8 cellular contexts compared by ENCODE assay signal in genomic region chr6:116280960-116281316, GRCh38. TPM values are rescaled to one million over a fixed set of nuclear protein-coding genes. Genes with fewer than 3 reads are reported as not detected.
DNase-seq lines count a peak whose midpoint lies in the region; ATAC-seq, FAIRE-seq and TF ChIP-seq lines count a peak whose summit lies in the region.
"Had no signal": no experiment of that assay in that cellular context is flagged by ENCODE, and none has a peak within 500 bp of the region (broad histone marks: within the 10 kb centered on the region; RNA-seq: fewer than 3 reads in every experiment).

No MANE protein-coding gene starts in this region.

- no peak for TF ChIP-seq EP300 in gastroesophageal sphincter (IDR thresholded peaks at IDR 0.05)

- H3K9me3 Mint-ChIP-seq in HFFc6, result peaks cover 3% of the 10 kb centered on the region; the same call in 1 of the 2 replicates

- peaks cover 38% of the 10 kb centered on the region for H3K79me2 ChIP-seq in smooth muscle cell (ENCODE audit: low read depth)

- peak overlapping the region; percentile 100 for H3K27ac Mint-ChIP-seq in HFFc6

- H3K36me3 Mint-ChIP-seq in HFFc6 (ENCODE audit: low read depth), result peaks cover 39% of the 10 kb centered on the region

- peak overlapping the region; percentile 96 for H3K27ac ChIP-seq in VCaP
- peak overlapping the region in 3 of 4 donors; percentile 98 to 100 (median 99) for H3K27ac ChIP-seq in gastroesophageal sphincter
- H3K27ac ChIP-seq in smooth muscle cell (ENCODE audit: low read depth), result no peak overlapping the region
- H3K27ac ChIP-seq in small intestine (ENCODE audit: low read depth in 1 of 2, low read length in 1 of 2), result no peak overlapping the region

- no peaks in the 10 kb centered on the region for H3F3A ChIP-seq in smooth muscle cell (ENCODE audit: low read depth)

- 85 to 89% methylated on average over 5 of the region's 5 CpGs for WGBS in gastroesophageal sphincter (ENCODE audit: low coverage in 1 of 2), 2 donors
- 95% methylated on average over 5 of the region's 5 CpGs for WGBS in smooth muscle cell (ENCODE audit: low lambda C conversion rate)
- 87 to 94% (median 94%) methylated on average over 5 of the region's 5 CpGs for WGBS in small intestine, 3 donors

- peak overlapping the region; percentile 94 for H3K4me3 Mint-ChIP-seq in HFFc6

- no peak for FAIRE-seq in small intestine (lab: Jason Lieb, UNC)
- FAIRE-seq: colon had no signal

- H2AFZ ChIP-seq in smooth muscle cell (ENCODE audit: low read depth), result no peak overlapping the region

- DNase-seq in HFFc6 (no peak), smooth muscle cell (lab: John Stamatoyannopoulos, UW; ENCODE audit: unreplicated experiment) (no peak), small intestine (no peak)

- no peak for TF ChIP-seq CTCF in HFFc6 (IDR thresholded peaks at IDR 0.05)
- no peak for TF ChIP-seq CTCF in VCaP (conservative IDR thresholded peaks at IDR 0.05)
- TF ChIP-seq CTCF in gastroesophageal sphincter (IDR thresholded peaks at IDR 0.05), result no peak
- no peak for TF ChIP-seq CTCF in smooth muscle cell (IDR thresholded peaks at IDR 0.05; ENCODE audit: borderline replicate concordance, insufficient read depth, poor library complexity, severe bottlenecking)

- peak overlapping the region; percentile 85 for H3K4me2 ChIP-seq in smooth muscle cell

- ATAC-seq in gastroesophageal sphincter, result no peak
- ATAC-seq in GM19328 (IDR thresholded peaks at IDR 0.05; ENCODE audit: unreplicated experiment), result no peak
- ATAC-seq in HG03342 (IDR thresholded peaks at IDR 0.05; ENCODE audit: unreplicated experiment), result no peak

- H3K36me3 ChIP-seq in gastroesophageal sphincter (no peaks in the 10 kb centered on the region), smooth muscle cell (ENCODE audit: low read depth) (no peaks in the 10 kb centered on the region), small intestine (ENCODE audit: control insufficient read depth in 2 of 2, insufficient read depth in 2 of 2, low read length in 2 of 2) (no peaks in the 10 kb centered on the region)

- no peaks in the 10 kb centered on the region for H3K27me3 ChIP-seq in gastroesophageal sphincter
- H3K27me3 ChIP-seq in smooth muscle cell (ENCODE audit: low read depth), result no peaks in the 10 kb centered on the region
- H3K27me3 ChIP-seq in small intestine (ENCODE audit: control insufficient read depth in 2 of 2, insufficient read depth in 2 of 2, low read length in 2 of 2), result no peaks in the 10 kb centered on the region

- H3K4me3 ChIP-seq in gastroesophageal sphincter, result no peak overlapping the region
- peak overlapping the region; percentile 97 for H3K4me3 ChIP-seq in smooth muscle cell
- H3K4me3 ChIP-seq in small intestine (ENCODE audit: low read depth in 1 of 2, low read length in 2 of 2), result no peak overlapping the region

- H3K9ac ChIP-seq in smooth muscle cell (ENCODE audit: low read depth), result no peak overlapping the region

- H4K20me1 ChIP-seq in smooth muscle cell (ENCODE audit: low read depth), result peaks cover 31% of the 10 kb centered on the region

- no peak for TF ChIP-seq POLR2A in gastroesophageal sphincter (IDR thresholded peaks at IDR 0.05)

- H3K9me3 ChIP-seq in gastroesophageal sphincter, result no peaks in the 10 kb centered on the region
- H3K9me3 ChIP-seq in smooth muscle cell (replicated peaks; ENCODE audit: low read depth), result no peaks in the 10 kb centered on the region
- H3K9me3 ChIP-seq in small intestine (ENCODE audit: control insufficient read depth, low read depth), result no peaks in the 10 kb centered on the region

- H3K27me3 Mint-ChIP-seq in HFFc6 (ENCODE audit: insufficient read depth), result peaks cover 5% of the 10 kb centered on the region

- peaks cover 60% of the 10 kb centered on the region for H3K4me1 Mint-ChIP-seq in HFFc6 (ENCODE audit: low read depth)

- H3K4me1 ChIP-seq in gastroesophageal sphincter (peaks cover 0 to 41% (median 14%) of the 10 kb centered on the region in 3 donors), smooth muscle cell (ENCODE audit: low read depth) (peaks cover 31% of the 10 kb centered on the region), small intestine (ENCODE audit: control insufficient read depth in 2 of 2, insufficient read depth in 1 of 2, low read depth in 1 of 2, low read length in 1 of 2) (peaks cover 4 to 12% of the 10 kb centered on the region in 2 donors)

RNA-seq across cellular contexts. Expression of gene TSPYL1, which starts 1.2 kb away (rescaled TPM):
- total RNA-seq in HFFc6 (2021; fragmentation: NEBNext Ultra II Directional; extraction: Animal tissue kit (Norgen Biotek cat#: 25700)), result 100 to 1,000 TPM; 106 to 132 (median 114) TPM
- total RNA-seq in gastroesophageal sphincter (100 to 1,000 TPM in 3 of 4 donors, 10 to 100 TPM in 1; 99.3 to 105 (median 100) TPM), smooth muscle cell (45.0 and 51.4 TPM in 2 replicates)
- polyA plus RNA-seq in smooth muscle cell (17.2 and 17.9 TPM in 2 replicates), small intestine (10 to 100 TPM; 25.1 to 37.9 (median 27.7) TPM)

RNA-seq across cellular contexts. Expression of gene TSPYL4, which starts 27.1 kb away (rescaled TPM):
- 10 to 100 TPM; 40.8 to 52.5 (median 45.9) TPM for total RNA-seq in HFFc6 (2021; fragmentation: NEBNext Ultra II Directional; extraction: Animal tissue kit (Norgen Biotek cat#: 25700))
- total RNA-seq in gastroesophageal sphincter (10 to 100 TPM; 19.1 to 28.5 (median 20.0) TPM), smooth muscle cell (25.3 and 29.5 TPM in 2 replicates)
- polyA plus RNA-seq in smooth muscle cell (14.7 and 15.1 TPM in 2 replicates), small intestine (10 to 100 TPM in 1 of 3 donors, 1 to 10 TPM in 2; 1.6 to 11.8 (median 2.4) TPM)

Comparison
In these comparisons a context has a peak if more than half of its experiments do, and no peak if none do; other contexts are left out.
1. H3K27ac ChIP-seq: peak in VCaP (single experiment) and gastroesophageal sphincter (3 of 4); none in smooth muscle cell (single experiment) and small intestine (0 of 2).